ENCODE assay signal across 8 cellular contexts in the genomic region with DNA sequence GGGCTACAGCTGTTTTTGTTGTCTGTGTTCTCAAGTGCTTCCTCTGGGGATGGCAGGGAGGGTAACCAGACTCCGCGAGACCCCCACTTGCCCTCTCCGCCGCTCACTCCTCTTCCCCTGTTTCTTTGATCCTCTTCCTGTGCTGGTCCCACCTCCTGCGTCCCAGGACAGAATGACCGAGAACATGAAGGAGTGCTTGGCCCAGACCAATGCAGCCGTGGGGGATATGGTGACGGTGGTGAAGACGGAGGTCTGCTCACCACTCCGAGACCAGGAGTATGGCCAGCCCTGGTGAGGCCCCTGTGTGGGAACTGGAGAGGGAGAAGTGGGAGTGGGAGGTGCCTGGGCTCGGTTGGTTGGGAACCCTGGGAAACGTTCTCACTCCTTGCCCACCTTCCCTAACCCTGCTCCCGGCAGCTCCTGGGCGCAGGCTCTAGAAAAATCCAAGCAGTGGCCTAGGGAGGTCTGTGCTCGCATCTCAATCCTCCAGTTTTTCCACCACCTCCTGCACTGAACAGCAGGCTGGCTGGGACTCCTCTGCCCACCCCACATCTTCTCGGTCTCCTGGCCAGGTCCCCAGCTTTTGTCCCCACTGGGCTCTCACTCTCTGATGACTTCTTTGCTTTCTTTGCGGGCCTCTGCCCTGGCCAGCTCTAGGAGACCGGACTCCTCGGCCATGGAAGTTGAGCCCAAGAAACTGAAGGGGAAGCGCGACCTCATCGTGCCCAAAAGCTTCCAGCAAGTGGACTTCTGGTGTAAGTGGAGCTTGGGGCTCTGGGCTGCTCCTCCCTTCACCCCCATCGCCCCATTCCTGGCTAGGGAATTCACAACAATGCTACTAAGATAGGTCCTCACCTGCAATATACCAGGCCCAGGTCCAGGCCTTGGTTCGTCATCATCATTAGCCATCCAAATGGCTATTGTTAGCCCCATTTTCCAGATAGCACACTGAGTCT. TPM values are rescaled to one million over a fixed set of nuclear protein-coding genes. Genes with fewer than 3 reads are reported as not detected.
DNase-seq lines count a peak whose midpoint lies in the region; ATAC-seq and TF ChIP-seq lines count a peak whose summit lies in the region.

No MANE protein-coding gene starts in this region.

- H3K27ac Mint-ChIP-seq in brain (peak overlapping the region in 3 of 5 experiments; percentile 46 to 94 (median 73)), immature natural killer cell (no peak overlapping the region)
- H3K27ac Mint-ChIP-seq in activated CD4-positive, alpha-beta T cell treated with anti-CD3 and anti-CD28 coated beads, Interleukin-2, amount 10 ng/mL, durations not matched to agents 7 days and 5 days: no peak overlapping the region

- no peak for DNase-seq in immature natural killer cell
- no peak for DNase-seq in sciatic nerve (ENCODE audit: low spot score)
- DNase-seq in activated CD4-positive, alpha-beta T cell treated with anti-CD3 and anti-CD28 coated beads, Interleukin-2, amount 10 ng/mL, durations not matched to agents 7 days and 5 days: no peak
- DNase-seq in stimulated activated CD4-positive, alpha-beta T cell treated with anti-CD3 and anti-CD28 coated beads, Interleukin-2, amount 100 ng/mL, for 24 hours: no peak
- DNase-seq in NCI-H1694 (lab: John Stamatoyannopoulos, UW): no peak

- TF ChIP-seq CTCF in brain (conservative IDR thresholded peaks at IDR 0.05): no peak

- CTCF ChIA-PET in activated CD4-positive, alpha-beta T cell treated with anti-CD3 and anti-CD28 coated beads, Interleukin-2, amount 10 ng/mL, durations not matched to agents 7 days and 5 days (lab: Charles Lee): no interaction called here

- H3K9me3 ChIP-seq in ES-I3 (ENCODE audit: control insufficient read depth, insufficient read depth, low read length): no peaks in the 10 kb centered on the region

- H3K4me1 ChIP-seq in ES-I3 (ENCODE audit: insufficient read depth, low read length): peaks cover 5% of the 10 kb centered on the region; the same call in 1 of the 2 replicates

- H3K4me1 Mint-ChIP-seq in brain (peaks cover 32% of the 10 kb centered on the region), immature natural killer cell (peaks cover 10 to 16% of the 10 kb centered on the region in 2 donors)
- peaks cover 3% of the 10 kb centered on the region for H3K4me1 Mint-ChIP-seq in activated CD4-positive, alpha-beta T cell treated with anti-CD3 and anti-CD28 coated beads, Interleukin-2, amount 10 ng/mL, durations not matched to agents 7 days and 5 days

- H3K4me3 Mint-ChIP-seq in brain: peak overlapping the region; percentile 59 to 85 (median 75)
- H3K4me3 Mint-ChIP-seq in immature natural killer cell: peak overlapping the region; percentile 55 to 71 (median 60)
- no peak overlapping the region for H3K4me3 Mint-ChIP-seq in activated CD4-positive, alpha-beta T cell treated with anti-CD3 and anti-CD28 coated beads, Interleukin-2, amount 10 ng/mL, durations not matched to agents 7 days and 5 days

- H3K9me3 Mint-ChIP-seq in brain (no peaks in the 10 kb centered on the region), immature natural killer cell (no peaks in the 10 kb centered on the region)
- H3K9me3 Mint-ChIP-seq in activated CD4-positive, alpha-beta T cell treated with anti-CD3 and anti-CD28 coated beads, Interleukin-2, amount 10 ng/mL, durations not matched to agents 7 days and 5 days: no peaks in the 10 kb centered on the region

- H3K36me3 Mint-ChIP-seq in brain (peaks cover under 1% of the 10 kb centered on the region), immature natural killer cell (peaks cover 0 to 5% (median 0%) of the 10 kb centered on the region in 3 donors)
- H3K36me3 Mint-ChIP-seq in activated CD4-positive, alpha-beta T cell treated with anti-CD3 and anti-CD28 coated beads, Interleukin-2, amount 10 ng/mL, durations not matched to agents 7 days and 5 days (ENCODE audit: low read depth): no peaks in the 10 kb centered on the region

- POLR2A ChIA-PET in activated CD4-positive, alpha-beta T cell treated with anti-CD3 and anti-CD28 coated beads, Interleukin-2, amount 10 ng/mL, durations not matched to agents 7 days and 5 days (lab: Charles Lee): no interaction called here

- peak overlapping the region; percentile 83 for H3K9ac ChIP-seq in ES-I3 (ENCODE audit: low read depth, low read length)

- 0 out of 2 replicates have a peak, but pooled peaks cover 4% of the 10 kb centered on the region for H3K36me3 ChIP-seq in ES-I3 (ENCODE audit: insufficient read depth, low read length)

- ATAC-seq in sciatic nerve: peak; percentile 16
- ATAC-seq in HG03159 (IDR thresholded peaks at IDR 0.05; ENCODE audit: unreplicated experiment): no peak

- intact Hi-C loops in sciatic nerve (cut with DNase I): no loop called here

- H3K27me3 Mint-ChIP-seq in brain (no peaks in the 10 kb centered on the region), immature natural killer cell (ENCODE audit: low read depth in 3 of 3) (peaks cover 4 to 13% (median 4%) of the 10 kb centered on the region in 3 donors)
- peaks cover 31% of the 10 kb centered on the region for H3K27me3 Mint-ChIP-seq in activated CD4-positive, alpha-beta T cell treated with anti-CD3 and anti-CD28 coated beads, Interleukin-2, amount 10 ng/mL, durations not matched to agents 7 days and 5 days

RNA-seq across cellular contexts. Expression of gene PRDM11, which starts 35.4 kb away (rescaled TPM):
- polyA plus RNA-seq in brain (ENCODE audit: insufficient read depth, low read depth, low replicate concordance): 4.2 TPM
- 1 to 10 TPM in 1 of 3 donors, under 1 TPM in 2; 0.84 to 1.2 (median 0.94) TPM for polyA plus RNA-seq in immature natural killer cell
- 21.6 TPM for total RNA-seq in sciatic nerve
- 1 to 10 TPM; 1.6 to 1.7 TPM for total RNA-seq in activated CD4-positive, alpha-beta T cell treated with anti-CD3 and anti-CD28 coated beads, Interleukin-2, amount 10 ng/mL, durations not matched to agents 7 days and 5 days

Comparison
In these comparisons a context has a peak if more than half of its experiments do, and no peak if none do; other contexts are left out.
1. H3K27ac Mint-ChIP-seq: peak in brain (3 of 5); none in immature natural killer cell (0 of 6) and activated CD4-positive, alpha-beta T cell treated with anti-CD3 and anti-CD28 coated beads, Interleukin-2, amount 10 ng/mL, durations not matched to agents 7 days and 5 days (single experiment).